ENCODE assay signal across 1 cellular context in the genomic region with DNA sequence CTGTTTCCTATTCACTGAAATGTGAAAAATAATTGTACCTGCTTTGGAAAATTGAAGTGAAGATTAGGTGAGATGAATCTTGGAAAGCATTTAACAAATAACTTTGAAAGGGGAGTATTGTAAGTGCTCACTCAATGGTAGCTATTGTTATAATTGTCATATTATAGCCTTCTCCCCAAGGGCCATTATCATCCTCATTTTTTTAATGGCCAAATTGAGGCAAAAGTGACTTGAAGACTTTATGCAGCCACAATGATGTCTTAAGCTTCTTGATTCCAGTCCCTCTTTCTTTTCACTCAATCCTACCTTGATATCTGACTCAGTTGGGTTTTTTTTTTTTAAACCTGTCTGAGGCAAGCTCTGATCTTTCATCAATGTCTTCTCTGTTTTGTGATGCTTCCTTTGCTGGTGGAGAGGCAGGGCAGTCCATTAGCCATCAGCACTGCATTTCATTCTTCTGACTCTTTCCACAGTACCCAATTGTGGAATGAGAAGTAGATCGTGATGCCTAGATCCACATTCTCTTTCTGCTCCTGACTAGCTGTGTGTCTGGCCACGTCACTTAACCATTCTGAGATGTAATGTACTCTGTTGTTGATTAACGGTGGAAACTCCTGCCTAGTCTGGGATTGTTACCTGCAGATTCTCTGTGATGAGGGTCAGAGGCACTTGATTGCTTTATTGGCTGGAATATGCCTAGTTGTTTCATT.
TF ChIP-seq lines count a peak whose summit lies in the region.

No MANE protein-coding gene starts in this region.

TF ChIP-seq in SK-N-SH treated with all-trans-retinoic acid at 6 μM for 48 hours, 23 proteins besides CTCF, POLR2A, EP300 and RAD21 (continued from another document):
- TF ChIP-seq TSHZ2 (CRISPR knock-in tag; IDR thresholded peaks at IDR 0.05) (no peak), CSRNP3 (CRISPR knock-in tag; IDR thresholded peaks at IDR 0.05) (no peak), ZNF565 (CRISPR knock-in tag; conservative IDR thresholded peaks at IDR 0.05; ENCODE audit: low read depth) (no peak), ZC3H10 (CRISPR knock-in tag; IDR thresholded peaks at IDR 0.05) (no peak), ZFP3 (CRISPR knock-in tag; IDR thresholded peaks at IDR 0.05) (no peak), PPARA (CRISPR knock-in tag; IDR thresholded peaks at IDR 0.05; ENCODE audit: borderline replicate concordance) (no peak), CSDC2 (CRISPR knock-in tag; IDR thresholded peaks at IDR 0.05) (no peak), ISL1 (CRISPR knock-in tag; IDR thresholded peaks at IDR 0.05) (no peak), RARB (CRISPR knock-in tag; IDR thresholded peaks at IDR 0.05) (no peak), PATZ1 (CRISPR knock-in tag; IDR thresholded peaks at IDR 0.05; ENCODE audit: borderline replicate concordance) (no peak), ZNF8 (CRISPR knock-in tag; IDR thresholded peaks at IDR 0.05) (no peak), GLIS3 (CRISPR knock-in tag; IDR thresholded peaks at IDR 0.05) (no peak)
- TF ChIP-seq, protein P1, sequence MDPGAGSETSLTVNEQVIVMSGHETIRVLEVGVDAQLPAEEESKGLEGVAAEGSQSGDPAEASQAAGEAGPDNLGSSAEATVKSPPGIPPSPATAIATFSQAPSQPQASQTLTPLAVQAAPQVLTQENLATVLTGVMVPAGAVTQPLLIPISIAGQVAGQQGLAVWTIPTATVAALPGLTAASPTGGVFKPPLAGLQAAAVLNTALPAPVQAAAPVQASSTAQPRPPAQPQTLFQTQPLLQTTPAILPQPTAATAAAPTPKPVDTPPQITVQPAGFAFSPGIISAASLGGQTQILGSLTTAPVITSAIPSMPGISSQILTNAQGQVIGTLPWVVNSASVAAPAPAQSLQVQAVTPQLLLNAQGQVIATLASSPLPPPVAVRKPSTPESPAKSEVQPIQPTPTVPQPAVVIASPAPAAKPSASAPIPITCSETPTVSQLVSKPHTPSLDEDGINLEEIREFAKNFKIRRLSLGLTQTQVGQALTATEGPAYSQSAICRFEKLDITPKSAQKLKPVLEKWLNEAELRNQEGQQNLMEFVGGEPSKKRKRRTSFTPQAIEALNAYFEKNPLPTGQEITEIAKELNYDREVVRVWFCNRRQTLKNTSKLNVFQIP (CRISPR knock-in tag; IDR thresholded peaks at IDR 0.05; ENCODE audit: borderline replicate concordance, low read depth) = no peak
